In genomic region chr5:32279786-32280185, GRCh38 we compare ENCODE assay signal across 1 cellular context.
TF ChIP-seq lines count a peak whose summit lies in the region.

No MANE protein-coding gene starts in this region.

TF ChIP-seq in HepG2, 621 proteins besides CTCF, POLR2A, EP300 and RAD21:
- TF ChIP-seq KDM2A (CRISPR knock-in tag; IDR thresholded peaks at IDR 0.05; ENCODE audit: borderline replicate concordance, low read depth): no peak
- no peak for TF ChIP-seq ZNF879 (CRISPR knock-in tag; IDR thresholded peaks at IDR 0.05)
- no peak for TF ChIP-seq ZNF3 (CRISPR knock-in tag; IDR thresholded peaks at IDR 0.05)
- TF ChIP-seq THRA (CRISPR knock-in tag; IDR thresholded peaks at IDR 0.05; ENCODE audit: borderline replicate concordance): no peak
- no peak for TF ChIP-seq ZNF660 (CRISPR knock-in tag; IDR thresholded peaks at IDR 0.05; ENCODE audit: borderline replicate concordance, low read depth)
- no peak for TF ChIP-seq ATF7 (IDR thresholded peaks at IDR 0.05)
- TF ChIP-seq ATF7 (CRISPR knock-in tag; IDR thresholded peaks at IDR 0.05): no peak
- TF ChIP-seq MAZ (IDR thresholded peaks at IDR 0.05; ENCODE audit: borderline replicate concordance, low read depth, low read length): no peak
- TF ChIP-seq MAZ (CRISPR knock-in tag; IDR thresholded peaks at IDR 0.05; ENCODE audit: low read depth): no peak
- TF ChIP-seq HINFP (CRISPR knock-in tag; IDR thresholded peaks at IDR 0.05; ENCODE audit: low read depth): no peak
- TF ChIP-seq ZBTB3 (CRISPR knock-in tag; IDR thresholded peaks at IDR 0.05; ENCODE audit: borderline replicate concordance, low read depth): no peak
- no peak for TF ChIP-seq ZNF296 (CRISPR knock-in tag; conservative IDR thresholded peaks at IDR 0.05)
- no peak for TF ChIP-seq SMAD3 (CRISPR knock-in tag; IDR thresholded peaks at IDR 0.05)
- TF ChIP-seq DR1 (CRISPR knock-in tag; IDR thresholded peaks at IDR 0.05): no peak
- TF ChIP-seq HOMEZ (CRISPR knock-in tag; IDR thresholded peaks at IDR 0.05; ENCODE audit: low read depth): no peak
- TF ChIP-seq ZNF75D (CRISPR knock-in tag; IDR thresholded peaks at IDR 0.05; ENCODE audit: borderline replicate concordance): no peak
- TF ChIP-seq TBX3 (IDR thresholded peaks at IDR 0.05; ENCODE audit: borderline replicate concordance): no peak
- TF ChIP-seq STAT6 (CRISPR knock-in tag; IDR thresholded peaks at IDR 0.05; ENCODE audit: borderline replicate concordance): no peak
- no peak for TF ChIP-seq HOXA5 (CRISPR knock-in tag; IDR thresholded peaks at IDR 0.05)
